Comparison of ENCODE assay signal across 9 cellular contexts in genomic region chr10:1049425-1049958, GRCh38. TPM values are rescaled to one million over a fixed set of nuclear protein-coding genes. Genes with fewer than 3 reads are reported as not detected.
DNase-seq lines count a peak whose midpoint lies in the region; ATAC-seq, FAIRE-seq and TF ChIP-seq lines count a peak whose summit lies in the region.
"Had no signal": no experiment of that assay in that cellular context is flagged by ENCODE, and none has a peak within 500 bp of the region (broad histone marks: within the 10 kb centered on the region; RNA-seq: fewer than 3 reads in every experiment).

No MANE protein-coding gene starts in this region.

- peaks cover 4% of the 10 kb centered on the region for H3K36me3 ChIP-seq in effector memory CD4-positive, alpha-beta T cell (ENCODE audit: control insufficient read depth, insufficient read depth, low read length)
- peaks cover 39% of the 10 kb centered on the region for H3K36me3 ChIP-seq in neuron (ENCODE audit: insufficient read depth, low read length)

- DNase-seq in D721Med (ENCODE audit: insufficient read length, low spot score) (peak; percentile 84), NB4 (ENCODE audit: low read depth) (no peak), A172 (ENCODE audit: low spot score) (no peak), KBM-7 (no peak)
- DNase-seq in effector memory CD4-positive, alpha-beta T cell, result no peak

- H3K4me3 ChIP-seq in NB4 (ENCODE audit: low read depth, low read length), result peak overlapping the region; percentile 91
- peak overlapping the region; percentile 81 for H3K4me3 ChIP-seq in effector memory CD4-positive, alpha-beta T cell (ENCODE audit: insufficient read depth, low read depth, low read length, poor library complexity, severe bottlenecking)
- H3K4me3 ChIP-seq in neuron (ENCODE audit: low read length), result peak overlapping the region; percentile 100

- ATAC-seq in HG02852 (IDR thresholded peaks at IDR 0.05; ENCODE audit: unreplicated experiment) (no peak), HG03045 (IDR thresholded peaks at IDR 0.05; ENCODE audit: unreplicated experiment) (no peak)

- H3K27ac ChIP-seq in effector memory CD4-positive, alpha-beta T cell (ENCODE audit: insufficient read depth, low read length, poor library complexity, severe bottlenecking), result peak overlapping the region; percentile 93

- no peak for FAIRE-seq in D721Med (lab: Jason Lieb, UNC)

- H3K27me3 ChIP-seq in effector memory CD4-positive, alpha-beta T cell (replicated peaks; ENCODE audit: control insufficient read depth, insufficient read depth, low read length, poor library complexity, severe bottlenecking), result no peaks in the 10 kb centered on the region
- H3K27me3 ChIP-seq in neuron (ENCODE audit: insufficient read depth, low read length), result no peaks in the 10 kb centered on the region

- peaks cover 28% of the 10 kb centered on the region for H3K4me1 ChIP-seq in effector memory CD4-positive, alpha-beta T cell (ENCODE audit: control insufficient read depth, insufficient read depth, low read length, poor library complexity, severe bottlenecking)
- peaks cover 34% of the 10 kb centered on the region for H3K4me1 ChIP-seq in neuron (ENCODE audit: insufficient read depth, low read length)

- TF ChIP-seq POLR2A in NB4 (IDR thresholded peaks at IDR 0.05; ENCODE audit: extremely low read depth, insufficient read length), result no peak

- H3K9me3 ChIP-seq in effector memory CD4-positive, alpha-beta T cell (ENCODE audit: control insufficient read depth, low read length), result no peaks in the 10 kb centered on the region
- H3K9me3 ChIP-seq in neuron (ENCODE audit: low read length), result no peaks in the 10 kb centered on the region

- no peak overlapping the region for H2AFZ ChIP-seq in neuron (ENCODE audit: low read depth, low read length)

- TF ChIP-seq CTCF in D721Med (IDR thresholded peaks at IDR 0.05; ENCODE audit: insufficient read depth, missing control alignments), result no peak
- no peak for TF ChIP-seq CTCF in NB4 (IDR thresholded peaks at IDR 0.05; ENCODE audit: low read depth, low read length)

- in situ Hi-C loops in KBM-7 (cut with MboI; ENCODE audit: low pct_unique_long_range_greater_than_20kb, low sequenced_read_pairs), result no loop called here

RNA-seq across cellular contexts. Expression of gene IDI1, which starts 0.6 kb away (rescaled TPM):
- total RNA-seq in A172 (2014; rRNA removed; shearing (Covaris generic)), result 104 and 119 TPM in 2 replicates

RNA-seq across cellular contexts. Expression of gene WDR37, which starts 6.7 kb away (rescaled TPM):
- total RNA-seq in A172 (2014; rRNA removed; shearing (Covaris generic)), result 8.8 and 10.1 TPM in 2 replicates

RNA-seq across cellular contexts. Expression of gene IDI2, which starts 23.8 kb away (rescaled TPM):
- not detected in 2 replicates for total RNA-seq in A172 (2014; rRNA removed; shearing (Covaris generic))
- total RNA-seq: LHCN-M2 had no signal
